In genomic region chr10:112369495-112370423, GRCh38 we compare ENCODE assay signal across 12 cellular contexts. TPM values are rescaled to one million over a fixed set of nuclear protein-coding genes. Genes with fewer than 3 reads are reported as not detected.
DNase-seq lines count a peak whose midpoint lies in the region; ATAC-seq and TF ChIP-seq lines count a peak whose summit lies in the region.
"Had no signal": no experiment of that assay in that cellular context is flagged by ENCODE, and none has a peak within 500 bp of the region (broad histone marks: within the 10 kb centered on the region; RNA-seq: fewer than 3 reads in every experiment).

No MANE protein-coding gene starts in this region.

- no peak for TF ChIP-seq CTCF in lower lobe of right lung (IDR thresholded peaks at IDR 0.05)
- no peak for TF ChIP-seq CTCF in BE2C (IDR thresholded peaks at IDR 0.05; ENCODE audit: low read depth, low read length)

- peak; percentile 87 for DNase-seq in lower lobe of right lung
- DNase-seq in EL: no peak
- DNase-seq in NAMALWA (ENCODE audit: low spot score): no peak
- DNase-seq in AG08396 (ENCODE audit: low spot score): no peak
- DNase-seq in BE2C: no peak
- DNase-seq: GF-D8, NCI-H774, nephron progenitor cell had no signal

- peak; percentile 80 for ATAC-seq in GM18858 (IDR thresholded peaks at IDR 0.05; ENCODE audit: unreplicated experiment)
- peak; percentile 92 for ATAC-seq in GM21447 (IDR thresholded peaks at IDR 0.05; ENCODE audit: unreplicated experiment)
- peak; percentile 97 for ATAC-seq in HG03175 (IDR thresholded peaks at IDR 0.05; ENCODE audit: unreplicated experiment)
- ATAC-seq in lower lobe of right lung: peak; percentile 79 to 84

- H3K4me1 ChIP-seq in lower lobe of right lung (peaks cover 8% of the 10 kb centered on the region), BE2C (no peaks in the 10 kb centered on the region)
- H3K4me1 ChIP-seq: breast epithelium had no signal

- intact Hi-C loops in lower lobe of right lung (cut with DNase I): no loop called here

- H3K9me3 ChIP-seq in lower lobe of right lung (no peaks in the 10 kb centered on the region), BE2C (no peaks in the 10 kb centered on the region; the same call in 1 of the 2 replicates)
- H3K9me3 ChIP-seq: breast epithelium had no signal

- H3K36me3 ChIP-seq in lower lobe of right lung (no peaks in the 10 kb centered on the region), BE2C (no peaks in the 10 kb centered on the region)
- H3K36me3 ChIP-seq: breast epithelium had no signal

- no peak overlapping the region for H3K4me3 ChIP-seq in lower lobe of right lung
- no peak overlapping the region for H3K4me3 ChIP-seq in BE2C (ENCODE audit: low read depth, low read length)
- H3K4me3 ChIP-seq: breast epithelium had no signal

- H3K27me3 ChIP-seq in lower lobe of right lung (ENCODE audit: low read depth) (no peaks in the 10 kb centered on the region), BE2C (no peaks in the 10 kb centered on the region)
- H3K27me3 ChIP-seq: breast epithelium had no signal

- peak overlapping the region; percentile 53 for H3K27ac ChIP-seq in lower lobe of right lung
- H3K27ac ChIP-seq: breast epithelium had no signal

RNA-seq across cellular contexts. Expression of gene ACSL5, which starts 4.2 kb away (rescaled TPM):
- 81.1 TPM for total RNA-seq in lower lobe of right lung
- 0.40 TPM for polyA plus RNA-seq in BE2C (2012; ENCODE audit: insufficient read depth, insufficient read length, low read depth)
